Comparison of ENCODE assay signal across 1 cellular context in the genomic region with DNA sequence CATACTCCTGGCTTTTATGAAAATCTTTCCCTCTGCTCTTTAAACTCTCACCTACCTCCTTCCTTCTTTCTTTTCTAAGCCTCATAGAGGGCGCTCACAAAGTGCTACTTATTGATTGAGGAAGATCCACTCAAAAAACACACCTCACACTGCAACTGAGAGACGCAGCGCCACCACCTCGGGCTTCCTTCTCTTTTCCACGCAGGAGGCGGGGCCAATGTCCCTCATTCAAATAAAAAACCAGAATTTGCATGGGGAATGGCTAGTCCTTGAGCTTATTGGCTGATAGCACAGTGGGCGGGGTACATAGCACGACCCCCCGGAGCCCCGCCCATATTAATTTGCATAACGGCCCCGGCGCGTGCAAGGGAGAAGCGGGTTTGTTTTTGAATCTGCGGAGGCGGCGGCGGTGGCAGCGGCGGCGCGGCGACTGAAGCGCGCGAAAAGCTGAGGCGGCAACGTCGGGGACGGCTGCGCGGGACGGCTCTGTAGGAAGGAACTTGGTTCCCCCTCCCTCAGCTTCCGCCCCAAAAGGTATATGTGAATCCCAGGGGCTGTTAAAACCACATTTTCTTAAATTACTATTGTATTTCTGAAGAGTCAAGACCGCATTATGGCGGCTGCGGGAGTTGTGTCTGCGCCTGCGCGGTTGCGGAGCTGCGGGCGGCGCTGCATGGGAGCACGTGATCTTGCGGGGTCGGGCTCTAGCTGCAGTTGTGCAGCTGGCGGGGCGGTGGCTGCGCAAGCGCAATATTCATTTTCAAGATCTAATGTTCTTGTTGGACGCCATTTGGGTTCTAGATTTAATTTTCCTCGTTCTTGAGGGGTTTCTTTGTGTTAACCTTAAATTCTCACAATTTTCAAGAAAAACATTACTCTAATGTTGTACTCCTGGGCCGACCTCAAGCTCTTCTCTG.
TF ChIP-seq lines count a peak whose summit lies in the region.

A gene with protein sequence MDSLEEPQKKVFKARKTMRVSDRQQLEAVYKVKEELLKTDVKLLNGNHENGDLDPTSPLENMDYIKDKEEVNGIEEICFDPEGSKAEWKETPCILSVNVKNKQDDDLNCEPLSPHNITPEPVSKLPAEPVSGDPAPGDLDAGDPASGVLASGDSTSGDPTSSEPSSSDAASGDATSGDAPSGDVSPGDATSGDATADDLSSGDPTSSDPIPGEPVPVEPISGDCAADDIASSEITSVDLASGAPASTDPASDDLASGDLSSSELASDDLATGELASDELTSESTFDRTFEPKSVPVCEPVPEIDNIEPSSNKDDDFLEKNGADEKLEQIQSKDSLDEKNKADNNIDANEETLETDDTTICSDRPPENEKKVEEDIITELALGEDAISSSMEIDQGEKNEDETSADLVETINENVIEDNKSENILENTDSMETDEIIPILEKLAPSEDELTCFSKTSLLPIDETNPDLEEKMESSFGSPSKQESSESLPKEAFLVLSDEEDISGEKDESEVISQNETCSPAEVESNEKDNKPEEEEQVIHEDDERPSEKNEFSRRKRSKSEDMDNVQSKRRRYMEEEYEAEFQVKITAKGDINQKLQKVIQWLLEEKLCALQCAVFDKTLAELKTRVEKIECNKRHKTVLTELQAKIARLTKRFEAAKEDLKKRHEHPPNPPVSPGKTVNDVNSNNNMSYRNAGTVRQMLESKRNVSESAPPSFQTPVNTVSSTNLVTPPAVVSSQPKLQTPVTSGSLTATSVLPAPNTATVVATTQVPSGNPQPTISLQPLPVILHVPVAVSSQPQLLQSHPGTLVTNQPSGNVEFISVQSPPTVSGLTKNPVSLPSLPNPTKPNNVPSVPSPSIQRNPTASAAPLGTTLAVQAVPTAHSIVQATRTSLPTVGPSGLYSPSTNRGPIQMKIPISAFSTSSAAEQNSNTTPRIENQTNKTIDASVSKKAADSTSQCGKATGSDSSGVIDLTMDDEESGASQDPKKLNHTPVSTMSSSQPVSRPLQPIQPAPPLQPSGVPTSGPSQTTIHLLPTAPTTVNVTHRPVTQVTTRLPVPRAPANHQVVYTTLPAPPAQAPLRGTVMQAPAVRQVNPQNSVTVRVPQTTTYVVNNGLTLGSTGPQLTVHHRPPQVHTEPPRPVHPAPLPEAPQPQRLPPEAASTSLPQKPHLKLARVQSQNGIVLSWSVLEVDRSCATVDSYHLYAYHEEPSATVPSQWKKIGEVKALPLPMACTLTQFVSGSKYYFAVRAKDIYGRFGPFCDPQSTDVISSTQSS (plus strand): TSS at position 389 of the 917 bp plus-strand sequence. CDS start 58,234 bp downstream, outside the sequence.

TF ChIP-seq in HepG2, 621 proteins besides CTCF, POLR2A, EP300 and RAD21 (continued from another document and continues in another):
- TF ChIP-seq, protein P1, sequence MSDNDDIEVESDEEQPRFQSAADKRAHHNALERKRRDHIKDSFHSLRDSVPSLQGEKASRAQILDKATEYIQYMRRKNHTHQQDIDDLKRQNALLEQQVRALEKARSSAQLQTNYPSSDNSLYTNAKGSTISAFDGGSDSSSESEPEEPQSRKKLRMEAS (IDR thresholded peaks at IDR 0.05): peak; percentile 60
- TF ChIP-seq DNMT1 (CRISPR knock-in tag; IDR thresholded peaks at IDR 0.05) (no peak), RARG (CRISPR knock-in tag; IDR thresholded peaks at IDR 0.05; ENCODE audit: low read depth) (no peak), ZNF124 (CRISPR knock-in tag; IDR thresholded peaks at IDR 0.05) (no peak), SP140L (CRISPR knock-in tag; IDR thresholded peaks at IDR 0.05; ENCODE audit: borderline replicate concordance) (no peak), NFKB2 (CRISPR knock-in tag; IDR thresholded peaks at IDR 0.05; ENCODE audit: borderline replicate concordance) (no peak), ZZZ3 (CRISPR knock-in tag; IDR thresholded peaks at IDR 0.05; ENCODE audit: borderline replicate concordance) (no peak), SALL1 (CRISPR knock-in tag; IDR thresholded peaks at IDR 0.05) (peak; percentile 11; the same call in 1 of the 2 replicates), HOXA3 (CRISPR knock-in tag; IDR thresholded peaks at IDR 0.05) (peak; percentile 75), GLI4 (CRISPR knock-in tag; IDR thresholded peaks at IDR 0.05; ENCODE audit: borderline replicate concordance) (no peak), HNRNPUL1 (IDR thresholded peaks at IDR 0.05; ENCODE audit: low read depth, low read length) (no peak), MTA3 (CRISPR knock-in tag; IDR thresholded peaks at IDR 0.05) (no peak), SP5 (CRISPR knock-in tag; IDR thresholded peaks at IDR 0.05; ENCODE audit: borderline replicate concordance, low read depth) (no peak), MXD4 (CRISPR knock-in tag; IDR thresholded peaks at IDR 0.05) (no peak), KLF6 (CRISPR knock-in tag; IDR thresholded peaks at IDR 0.05) (no peak), MZF1 (CRISPR knock-in tag; IDR thresholded peaks at IDR 0.05; ENCODE audit: borderline replicate concordance) (no peak), U2AF1 (optimal IDR thresholded peaks at IDR 0.05; ENCODE audit: low read depth, low read length) (no peak), ZBTB38 (CRISPR knock-in tag; IDR thresholded peaks at IDR 0.05) (peak; percentile 69; the same call in 1 of the 2 replicates), ZNF607 (CRISPR knock-in tag; IDR thresholded peaks at IDR 0.05; ENCODE audit: borderline replicate concordance) (no peak), RXRB (CRISPR knock-in tag; IDR thresholded peaks at IDR 0.05; ENCODE audit: borderline replicate concordance) (no peak)
- TF ChIP-seq, protein P2, sequence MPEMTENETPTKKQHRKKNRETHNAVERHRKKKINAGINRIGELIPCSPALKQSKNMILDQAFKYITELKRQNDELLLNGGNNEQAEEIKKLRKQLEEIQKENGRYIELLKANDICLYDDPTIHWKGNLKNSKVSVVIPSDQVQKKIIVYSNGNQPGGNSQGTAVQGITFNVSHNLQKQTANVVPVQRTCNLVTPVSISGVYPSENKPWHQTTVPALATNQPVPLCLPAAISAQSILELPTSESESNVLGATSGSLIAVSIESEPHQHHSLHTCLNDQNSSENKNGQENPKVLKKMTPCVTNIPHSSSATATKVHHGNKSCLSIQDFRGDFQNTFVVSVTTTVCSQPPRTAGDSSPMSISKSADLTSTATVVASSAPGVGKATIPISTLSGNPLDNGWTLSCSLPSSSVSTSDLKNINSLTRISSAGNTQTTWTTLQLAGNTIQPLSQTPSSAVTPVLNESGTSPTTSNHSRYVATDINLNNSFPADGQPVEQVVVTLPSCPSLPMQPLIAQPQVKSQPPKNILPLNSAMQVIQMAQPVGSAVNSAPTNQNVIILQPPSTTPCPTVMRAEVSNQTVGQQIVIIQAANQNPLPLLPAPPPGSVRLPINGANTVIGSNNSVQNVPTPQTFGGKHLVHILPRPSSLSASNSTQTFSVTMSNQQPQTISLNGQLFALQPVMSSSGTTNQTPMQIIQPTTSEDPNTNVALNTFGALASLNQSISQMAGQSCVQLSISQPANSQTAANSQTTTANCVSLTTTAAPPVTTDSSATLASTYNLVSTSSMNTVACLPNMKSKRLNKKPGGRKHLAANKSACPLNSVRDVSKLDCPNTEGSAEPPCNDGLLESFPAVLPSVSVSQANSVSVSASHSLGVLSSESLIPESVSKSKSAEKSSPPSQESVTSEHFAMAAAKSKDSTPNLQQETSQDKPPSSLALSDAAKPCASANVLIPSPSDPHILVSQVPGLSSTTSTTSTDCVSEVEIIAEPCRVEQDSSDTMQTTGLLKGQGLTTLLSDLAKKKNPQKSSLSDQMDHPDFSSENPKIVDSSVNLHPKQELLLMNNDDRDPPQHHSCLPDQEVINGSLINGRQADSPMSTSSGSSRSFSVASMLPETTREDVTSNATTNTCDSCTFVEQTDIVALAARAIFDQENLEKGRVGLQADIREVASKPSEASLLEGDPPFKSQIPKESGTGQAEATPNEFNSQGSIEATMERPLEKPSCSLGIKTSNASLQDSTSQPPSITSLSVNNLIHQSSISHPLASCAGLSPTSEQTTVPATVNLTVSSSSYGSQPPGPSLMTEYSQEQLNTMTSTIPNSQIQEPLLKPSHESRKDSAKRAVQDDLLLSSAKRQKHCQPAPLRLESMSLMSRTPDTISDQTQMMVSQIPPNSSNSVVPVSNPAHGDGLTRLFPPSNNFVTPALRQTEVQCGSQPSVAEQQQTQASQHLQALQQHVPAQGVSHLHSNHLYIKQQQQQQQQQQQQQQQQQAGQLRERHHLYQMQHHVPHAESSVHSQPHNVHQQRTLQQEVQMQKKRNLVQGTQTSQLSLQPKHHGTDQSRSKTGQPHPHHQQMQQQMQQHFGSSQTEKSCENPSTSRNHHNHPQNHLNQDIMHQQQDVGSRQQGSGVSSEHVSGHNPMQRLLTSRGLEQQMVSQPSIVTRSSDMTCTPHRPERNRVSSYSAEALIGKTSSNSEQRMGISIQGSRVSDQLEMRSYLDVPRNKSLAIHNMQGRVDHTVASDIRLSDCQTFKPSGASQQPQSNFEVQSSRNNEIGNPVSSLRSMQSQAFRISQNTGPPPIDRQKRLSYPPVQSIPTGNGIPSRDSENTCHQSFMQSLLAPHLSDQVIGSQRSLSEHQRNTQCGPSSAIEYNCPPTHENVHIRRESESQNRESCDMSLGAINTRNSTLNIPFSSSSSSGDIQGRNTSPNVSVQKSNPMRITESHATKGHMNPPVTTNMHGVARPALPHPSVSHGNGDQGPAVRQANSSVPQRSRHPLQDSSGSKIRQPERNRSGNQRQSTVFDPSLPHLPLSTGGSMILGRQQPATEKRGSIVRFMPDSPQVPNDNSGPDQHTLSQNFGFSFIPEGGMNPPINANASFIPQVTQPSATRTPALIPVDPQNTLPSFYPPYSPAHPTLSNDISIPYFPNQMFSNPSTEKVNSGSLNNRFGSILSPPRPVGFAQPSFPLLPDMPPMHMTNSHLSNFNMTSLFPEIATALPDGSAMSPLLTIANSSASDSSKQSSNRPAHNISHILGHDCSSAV (CRISPR knock-in tag; IDR thresholded peaks at IDR 0.05; ENCODE audit: borderline replicate concordance): no peak
- TF ChIP-seq, protein P3, sequence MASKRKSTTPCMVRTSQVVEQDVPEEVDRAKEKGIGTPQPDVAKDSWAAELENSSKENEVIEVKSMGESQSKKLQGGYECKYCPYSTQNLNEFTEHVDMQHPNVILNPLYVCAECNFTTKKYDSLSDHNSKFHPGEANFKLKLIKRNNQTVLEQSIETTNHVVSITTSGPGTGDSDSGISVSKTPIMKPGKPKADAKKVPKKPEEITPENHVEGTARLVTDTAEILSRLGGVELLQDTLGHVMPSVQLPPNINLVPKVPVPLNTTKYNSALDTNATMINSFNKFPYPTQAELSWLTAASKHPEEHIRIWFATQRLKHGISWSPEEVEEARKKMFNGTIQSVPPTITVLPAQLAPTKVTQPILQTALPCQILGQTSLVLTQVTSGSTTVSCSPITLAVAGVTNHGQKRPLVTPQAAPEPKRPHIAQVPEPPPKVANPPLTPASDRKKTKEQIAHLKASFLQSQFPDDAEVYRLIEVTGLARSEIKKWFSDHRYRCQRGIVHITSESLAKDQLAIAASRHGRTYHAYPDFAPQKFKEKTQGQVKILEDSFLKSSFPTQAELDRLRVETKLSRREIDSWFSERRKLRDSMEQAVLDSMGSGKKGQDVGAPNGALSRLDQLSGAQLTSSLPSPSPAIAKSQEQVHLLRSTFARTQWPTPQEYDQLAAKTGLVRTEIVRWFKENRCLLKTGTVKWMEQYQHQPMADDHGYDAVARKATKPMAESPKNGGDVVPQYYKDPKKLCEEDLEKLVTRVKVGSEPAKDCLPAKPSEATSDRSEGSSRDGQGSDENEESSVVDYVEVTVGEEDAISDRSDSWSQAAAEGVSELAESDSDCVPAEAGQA (IDR thresholded peaks at IDR 0.05; ENCODE audit: low read depth): peak; percentile 47; the same call in 1 of the 2 replicates
- TF ChIP-seq, protein P3 (CRISPR knock-in tag; IDR thresholded peaks at IDR 0.05; ENCODE audit: borderline replicate concordance): no peak
- TF ChIP-seq, protein P4, sequence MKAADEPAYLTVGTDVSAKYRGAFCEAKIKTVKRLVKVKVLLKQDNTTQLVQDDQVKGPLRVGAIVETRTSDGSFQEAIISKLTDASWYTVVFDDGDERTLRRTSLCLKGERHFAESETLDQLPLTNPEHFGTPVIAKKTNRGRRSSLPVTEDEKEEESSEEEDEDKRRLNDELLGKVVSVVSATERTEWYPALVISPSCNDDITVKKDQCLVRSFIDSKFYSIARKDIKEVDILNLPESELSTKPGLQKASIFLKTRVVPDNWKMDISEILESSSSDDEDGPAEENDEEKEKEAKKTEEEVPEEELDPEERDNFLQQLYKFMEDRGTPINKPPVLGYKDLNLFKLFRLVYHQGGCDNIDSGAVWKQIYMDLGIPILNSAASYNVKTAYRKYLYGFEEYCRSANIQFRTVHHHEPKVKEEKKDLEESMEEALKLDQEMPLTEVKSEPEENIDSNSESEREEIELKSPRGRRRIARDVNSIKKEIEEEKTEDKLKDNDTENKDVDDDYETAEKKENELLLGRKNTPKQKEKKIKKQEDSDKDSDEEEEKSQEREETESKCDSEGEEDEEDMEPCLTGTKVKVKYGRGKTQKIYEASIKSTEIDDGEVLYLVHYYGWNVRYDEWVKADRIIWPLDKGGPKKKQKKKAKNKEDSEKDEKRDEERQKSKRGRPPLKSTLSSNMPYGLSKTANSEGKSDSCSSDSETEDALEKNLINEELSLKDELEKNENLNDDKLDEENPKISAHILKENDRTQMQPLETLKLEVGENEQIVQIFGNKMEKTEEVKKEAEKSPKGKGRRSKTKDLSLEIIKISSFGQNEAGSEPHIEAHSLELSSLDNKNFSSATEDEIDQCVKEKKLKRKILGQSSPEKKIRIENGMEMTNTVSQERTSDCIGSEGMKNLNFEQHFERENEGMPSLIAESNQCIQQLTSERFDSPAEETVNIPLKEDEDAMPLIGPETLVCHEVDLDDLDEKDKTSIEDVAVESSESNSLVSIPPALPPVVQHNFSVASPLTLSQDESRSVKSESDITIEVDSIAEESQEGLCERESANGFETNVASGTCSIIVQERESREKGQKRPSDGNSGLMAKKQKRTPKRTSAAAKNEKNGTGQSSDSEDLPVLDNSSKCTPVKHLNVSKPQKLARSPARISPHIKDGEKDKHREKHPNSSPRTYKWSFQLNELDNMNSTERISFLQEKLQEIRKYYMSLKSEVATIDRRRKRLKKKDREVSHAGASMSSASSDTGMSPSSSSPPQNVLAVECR (CRISPR knock-in tag; IDR thresholded peaks at IDR 0.05; ENCODE audit: borderline replicate concordance): no peak; the same call in 1 of the 2 replicates
